In genomic region chr1:91913018-91913417, GRCh38 we compare ENCODE assay signal across 25 cellular contexts. TPM values are rescaled to one million over a fixed set of nuclear protein-coding genes. Genes with fewer than 3 reads are reported as not detected.
DNase-seq lines count a peak whose midpoint lies in the region; ATAC-seq, FAIRE-seq and TF ChIP-seq lines count a peak whose summit lies in the region.
"Had no signal": no experiment of that assay in that cellular context is flagged by ENCODE, and none has a peak within 500 bp of the region (broad histone marks: within the 10 kb centered on the region; RNA-seq: fewer than 3 reads in every experiment).

No MANE protein-coding gene starts in this region.

- H3K9me3 Mint-ChIP-seq in GM23338 (0 out of 3 replicates have a peak, but pooled peaks cover 3% of the 10 kb centered on the region), neural progenitor cell (no peaks in the 10 kb centered on the region), T-cell (no peaks in the 10 kb centered on the region)
- H3K9me3 Mint-ChIP-seq in stimulated activated effector memory CD8-positive, alpha-beta T cell treated with anti-CD3 and anti-CD28 coated beads, Interleukin-12 subunit alpha, Interleukin-12 subunit beta, amount 100 ng/mL, for 72 hours = no peaks in the 10 kb centered on the region
- H3K9me3 Mint-ChIP-seq: CD8-positive, alpha-beta T cell; IgD-negative memory B cell had no signal

- H3K9me2 ChIP-seq in GM23338 (ENCODE audit: insufficient read depth) = no peaks in the 10 kb centered on the region

- H3K9ac ChIP-seq in neural progenitor cell = no peak overlapping the region
- H3K9ac ChIP-seq: BLaER1 treated with 17β-estradiol and CSF1 and Interleukin-3, amounts not matched to agents 10 nM and 100 nM had no signal

- no peaks in the 10 kb centered on the region for H3K36me3 Mint-ChIP-seq in GM23338 (ENCODE audit: low read depth)
- H3K36me3 Mint-ChIP-seq in neural progenitor cell = no peaks in the 10 kb centered on the region
- H3K36me3 Mint-ChIP-seq in T-cell = no peaks in the 10 kb centered on the region
- no peaks in the 10 kb centered on the region for H3K36me3 Mint-ChIP-seq in stimulated activated effector memory CD8-positive, alpha-beta T cell treated with anti-CD3 and anti-CD28 coated beads, Interleukin-12 subunit alpha, Interleukin-12 subunit beta, amount 100 ng/mL, for 72 hours
- H3K36me3 Mint-ChIP-seq: CD8-positive, alpha-beta T cell had no signal

- H3K4me3 Mint-ChIP-seq in GM23338 = no peak overlapping the region
- no peak overlapping the region for H3K4me3 Mint-ChIP-seq in neural progenitor cell
- no peak overlapping the region for H3K4me3 Mint-ChIP-seq in T-cell
- no peak overlapping the region for H3K4me3 Mint-ChIP-seq in stimulated activated effector memory CD8-positive, alpha-beta T cell treated with anti-CD3 and anti-CD28 coated beads, Interleukin-12 subunit alpha, Interleukin-12 subunit beta, amount 100 ng/mL, for 72 hours
- H3K4me3 Mint-ChIP-seq: CD8-positive, alpha-beta T cell; IgD-negative memory B cell had no signal

- no peaks in the 10 kb centered on the region for H3F3A ChIP-seq in GM23338 (replicated peaks; ENCODE audit: low read depth)
- peaks cover 5% of the 10 kb centered on the region for H3F3A ChIP-seq in neural progenitor cell (ENCODE audit: low read depth)

- H3K9me3 ChIP-seq in neural progenitor cell (ENCODE audit: low read depth) = no peaks in the 10 kb centered on the region
- H3K9me3 ChIP-seq: BLaER1 treated with 17β-estradiol and CSF1 and Interleukin-3, amounts not matched to agents 10 nM and 100 nM had no signal

- no peaks in the 10 kb centered on the region for H3K36me3 ChIP-seq in GM23338 (ENCODE audit: insufficient read depth)
- no peaks in the 10 kb centered on the region for H3K36me3 ChIP-seq in bronchial epithelial cell (ENCODE audit: control insufficient read depth, insufficient read depth, low read length)
- no peaks in the 10 kb centered on the region for H3K36me3 ChIP-seq in neural progenitor cell
- H3K36me3 ChIP-seq: BLaER1 treated with 17β-estradiol and CSF1 and Interleukin-3, amounts not matched to agents 10 nM and 100 nM had no signal

- CTCF ChIA-PET in T-cell (lab: Charles Lee) = no interaction called here

- H3K4me1 Mint-ChIP-seq in GM23338 (peaks cover 15% of the 10 kb centered on the region), neural progenitor cell (peaks cover 7% of the 10 kb centered on the region), T-cell (no peaks in the 10 kb centered on the region)
- H3K4me1 Mint-ChIP-seq in stimulated activated effector memory CD8-positive, alpha-beta T cell treated with anti-CD3 and anti-CD28 coated beads, Interleukin-12 subunit alpha, Interleukin-12 subunit beta, amount 100 ng/mL, for 72 hours = no peaks in the 10 kb centered on the region
- H3K4me1 Mint-ChIP-seq: IgD-negative memory B cell had no signal

- H3K27ac Mint-ChIP-seq in GM23338 (no peak overlapping the region), neural progenitor cell (no peak overlapping the region), T-cell (no peak overlapping the region)
- no peak overlapping the region for H3K27ac Mint-ChIP-seq in stimulated activated effector memory CD8-positive, alpha-beta T cell treated with anti-CD3 and anti-CD28 coated beads, Interleukin-12 subunit alpha, Interleukin-12 subunit beta, amount 100 ng/mL, for 72 hours
- H3K27ac Mint-ChIP-seq: CD8-positive, alpha-beta T cell; IgD-negative memory B cell had no signal

- H3K4me3 ChIP-seq in GM23338 (no peak overlapping the region), bronchial epithelial cell (ENCODE audit: low read depth, low read length) (no peak overlapping the region), neural progenitor cell (no peak overlapping the region)
- H3K4me3 ChIP-seq: BLaER1 treated with 17β-estradiol and CSF1 and Interleukin-3, amounts not matched to agents 10 nM and 100 nM had no signal

- H2AFZ ChIP-seq in GM23338 (peak overlapping the region; percentile 86; the same call in 1 of the 2 replicates), neural progenitor cell (replicated peaks) (peak overlapping the region; percentile 68)

- TF ChIP-seq CTCF in GM23338 (conservative IDR thresholded peaks at IDR 0.05; ENCODE audit: low read depth in 2 of 2) = no peak
- no peak for TF ChIP-seq CTCF in bronchial epithelial cell (IDR thresholded peaks at IDR 0.05; ENCODE audit: insufficient read depth, low read length, severe bottlenecking)
- TF ChIP-seq CTCF in neural progenitor cell (IDR thresholded peaks at IDR 0.05) = no peak

- H3K4me1 ChIP-seq in GM23338 (ENCODE audit: insufficient read depth) (peaks cover 5% of the 10 kb centered on the region; the same call in 1 of the 2 replicates), neural progenitor cell (no peaks in the 10 kb centered on the region)
- H3K4me1 ChIP-seq: BLaER1 treated with 17β-estradiol and CSF1 and Interleukin-3, amounts not matched to agents 10 nM and 100 nM had no signal

- POLR2A ChIA-PET in T-cell (lab: Charles Lee) = no interaction called here

- H3K4me2 ChIP-seq in GM23338 (no peak overlapping the region), neural progenitor cell (no peak overlapping the region)
- H3K4me2 ChIP-seq: BLaER1 treated with 17β-estradiol and CSF1 and Interleukin-3, amounts not matched to agents 10 nM and 100 nM had no signal

- no peaks in the 10 kb centered on the region for H3K27me3 ChIP-seq in GM23338 (ENCODE audit: insufficient read depth)
- no peaks in the 10 kb centered on the region for H3K27me3 ChIP-seq in bronchial epithelial cell (ENCODE audit: control insufficient read depth, insufficient read depth, low read length)
- H3K27me3 ChIP-seq in neural progenitor cell = no peaks in the 10 kb centered on the region
- H3K27me3 ChIP-seq: BLaER1 treated with 17β-estradiol and CSF1 and Interleukin-3, amounts not matched to agents 10 nM and 100 nM had no signal

- no peak overlapping the region for H3K27ac ChIP-seq in GM23338 (ENCODE audit: low read depth)
- H3K27ac ChIP-seq in neural progenitor cell = no peak overlapping the region
- H3K27ac ChIP-seq: BLaER1 treated with 17β-estradiol and CSF1 and Interleukin-3, amounts not matched to agents 10 nM and 100 nM had no signal

- no peak for ATAC-seq in GM23338
- no peak for ATAC-seq in T-cell (replicated peaks in 1 of 4)
- no peak for ATAC-seq in HG03460 (IDR thresholded peaks at IDR 0.05; ENCODE audit: unreplicated experiment)
- ATAC-seq in stimulated activated effector memory CD8-positive, alpha-beta T cell treated with anti-CD3 and anti-CD28 coated beads, Interleukin-12 subunit alpha, Interleukin-12 subunit beta, amount 100 ng/mL, for 72 hours = no peak
- ATAC-seq: CD8-positive, alpha-beta T cell had no signal

- H3K79me2 ChIP-seq in GM23338 (replicated peaks; ENCODE audit: insufficient read depth) = no peaks in the 10 kb centered on the region
- H3K79me2 ChIP-seq in neural progenitor cell (ENCODE audit: low read depth) = no peaks in the 10 kb centered on the region

- no peak for FAIRE-seq in bronchial epithelial cell (lab: Jason Lieb, UNC)
- FAIRE-seq: HTR-8/SVneo had no signal

- H3K27me3 Mint-ChIP-seq in GM23338 (ENCODE audit: insufficient read depth, low read depth, poor library complexity) = peaks cover 2% of the 10 kb centered on the region
- peaks cover 2% of the 10 kb centered on the region for H3K27me3 Mint-ChIP-seq in neural progenitor cell (ENCODE audit: insufficient read depth, low read depth)
- H3K27me3 Mint-ChIP-seq in T-cell = no peaks in the 10 kb centered on the region

- DNase-seq in GM23338 (ENCODE audit: low spot score) (no peak), bronchial epithelial cell (ENCODE audit: low read depth) (peak; percentile 17), fibroblast of peridontal ligament (ENCODE audit: extremely low read depth) (peak; percentile 27), neural progenitor cell (ENCODE audit: low spot score) (no peak), T-cell (no peak)
- DNase-seq in stimulated activated effector memory CD8-positive, alpha-beta T cell treated with anti-CD3 and anti-CD28 coated beads, Interleukin-12 subunit alpha, Interleukin-12 subunit beta, amount 100 ng/mL, for 72 hours (ENCODE audit: low spot score in 2 of 2) = no peak
- DNase-seq: Calu3; CD8-positive, alpha-beta T cell; DMS79; H7; Karpas-422; NCI-H1048; NCI-H146; NCI-H2029 treated with DMSO at 0.1 percent for 48 hours; NCI-H2171; NCI-H446 treated with DMSO at 0.1 percent for 48 hours; NCI-H69; Right ventricle myocardium superior had no signal

- H4K20me1 ChIP-seq in GM23338 (replicated peaks; ENCODE audit: insufficient read depth) (no peaks in the 10 kb centered on the region), neural progenitor cell (ENCODE audit: low read depth) (no peaks in the 10 kb centered on the region)
- H4K20me1 ChIP-seq: BLaER1 treated with 17β-estradiol and CSF1 and Interleukin-3, amounts not matched to agents 10 nM and 100 nM had no signal

RNA-seq across cellular contexts. Expression of gene TGFBR3, which starts 27.1 kb away (rescaled TPM):
- 2.1 and 2.9 TPM in 2 replicates for total RNA-seq in GM23338 (2014; rRNA removed; shearing (Covaris generic))
- polyA plus RNA-seq in GM23338 (2016; fragmentation: Nextera tagmentation; extraction: Ambion mirVana) = 1.2 and 1.7 TPM in 2 replicates
- total RNA-seq in bronchial epithelial cell (0.51 and 1.8 TPM in 2 replicates), neural progenitor cell (ENCODE audit: low replicate concordance) (9.0 and 11.8 TPM in 2 replicates), T-cell (10 to 100 TPM; 17.5 to 65.4 (median 36.4) TPM)

RNA-seq across cellular contexts. Expression of gene BRDT, which starts 36.2 kb away (rescaled TPM):
- total RNA-seq in GM23338 (2014; rRNA removed; shearing (Covaris generic)) = 0.19 and 0.80 TPM in 2 replicates
- polyA plus RNA-seq in GM23338 (2016; fragmentation: Nextera tagmentation; extraction: Ambion mirVana) = 0.12 and 0.58 TPM in 2 replicates
- total RNA-seq in bronchial epithelial cell (not detected in 2 replicates), neural progenitor cell (ENCODE audit: low replicate concordance) (not detected in 2 replicates), T-cell (not detected)
- total RNA-seq: A673, Calu3, G401, MCF 10A, Right ventricle myocardium superior had no signal
- polyA plus RNA-seq: IgD-negative memory B cell had no signal

Comparison
In these comparisons a context has a peak if more than half of its experiments do, and no peak if none do; other contexts are left out.
1. DNase-seq: peak in bronchial epithelial cell (single experiment) and fibroblast of peridontal ligament (single experiment); none in GM23338 (single experiment), neural progenitor cell (single experiment), T-cell (0 of 34) and stimulated activated effector memory CD8-positive, alpha-beta T cell treated with anti-CD3 and anti-CD28 coated beads, Interleukin-12 subunit alpha, Interleukin-12 subunit beta, amount 100 ng/mL, for 72 hours (0 of 2).